13 cellular contexts compared by ENCODE assay signal in the genomic region with DNA sequence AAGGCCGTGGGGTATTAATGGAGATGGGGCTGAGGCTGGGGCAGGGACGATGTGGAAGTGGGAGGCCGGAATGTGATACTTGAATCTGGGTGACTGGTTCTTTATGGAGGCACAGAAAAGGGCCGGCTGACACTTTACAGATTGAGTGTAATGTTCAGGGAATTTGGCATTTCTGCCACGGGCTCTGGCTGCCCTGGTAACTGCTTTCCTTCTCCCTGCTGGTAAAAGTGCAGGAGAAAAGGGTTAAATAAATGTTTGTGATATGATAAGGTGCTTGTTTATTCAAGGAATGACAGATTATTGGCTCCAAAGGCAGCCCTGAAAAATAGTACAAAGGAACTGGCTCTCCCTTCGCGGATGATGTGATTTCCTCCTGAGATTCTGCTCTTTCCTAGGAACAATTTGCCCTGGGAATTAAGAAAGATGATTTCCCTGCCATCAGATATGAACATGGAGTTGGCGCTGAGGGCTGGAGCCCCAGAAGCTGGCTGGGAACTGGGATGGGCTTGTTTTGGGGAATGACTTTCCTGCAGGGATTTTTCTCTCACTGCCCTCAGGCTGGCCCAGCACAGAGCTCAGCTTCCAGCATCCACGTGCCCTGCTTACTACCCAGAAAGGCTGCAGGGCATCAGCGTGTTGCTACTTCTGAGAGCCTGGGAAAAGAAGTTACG. TPM values are rescaled to one million over a fixed set of nuclear protein-coding genes. Genes with fewer than 3 reads are reported as not detected.
DNase-seq lines count a peak whose midpoint lies in the region; ATAC-seq, FAIRE-seq and TF ChIP-seq lines count a peak whose summit lies in the region.
"Had no signal": no experiment of that assay in that cellular context is flagged by ENCODE, and none has a peak within 500 bp of the region (broad histone marks: within the 10 kb centered on the region; RNA-seq: fewer than 3 reads in every experiment).

No MANE protein-coding gene starts in this region.

- WGBS in K562 (ENCODE audit: insufficient coverage, low coverage, missing lambda C conversion rate) = 26% methylated on average over 11 of the region's 11 CpGs
- WGBS in sigmoid colon, 2 donors = 16 to 55% methylated on average over 11 of the region's 11 CpGs

- no peaks in the 10 kb centered on the region for H3K36me3 Mint-ChIP-seq in activated CD8-positive, alpha-beta memory T cell treated with anti-CD3 and anti-CD28 coated beads, Interleukin-2, amount 10 ng/mL, durations not matched to agents 7 days and 5 days
- H3K36me3 Mint-ChIP-seq: CD4-positive, CD25-positive, alpha-beta regulatory T cell; T-cell had no signal

- H3K9ac ChIP-seq in K562 (ENCODE audit: insufficient read depth in 1 of 2, low read depth in 2 of 2, low read length in 2 of 2) = no peak overlapping the region

- no peak overlapping the region for H3K4me2 ChIP-seq in K562 (ENCODE audit: insufficient read depth, low read length)

- in situ Hi-C loops in K562 (cut with MboI) = no loop called here

- H2AFZ ChIP-seq in K562 (ENCODE audit: low read depth, low read length) = no peak overlapping the region

- no peak overlapping the region for H3K27ac ChIP-seq in K562 (ENCODE audit: extremely low read depth, low read depth, low read length)
- peak overlapping the region; percentile 17 to 68 (median 49) for H3K27ac ChIP-seq in sigmoid colon

- H3K9me3 Mint-ChIP-seq in activated CD8-positive, alpha-beta memory T cell treated with anti-CD3 and anti-CD28 coated beads, Interleukin-2, amount 10 ng/mL, durations not matched to agents 7 days and 5 days (ENCODE audit: low read depth) = no peaks in the 10 kb centered on the region
- H3K9me3 Mint-ChIP-seq: activated naive CD8-positive, alpha-beta T cell treated with anti-CD3 and anti-CD28 coated beads, Interleukin-2, amount 50 U/mL, for 24 hours had no signal

- TF ChIP-seq EP300 in K562 (IDR thresholded peaks at IDR 0.05; ENCODE audit: low read length) (no peak), sigmoid colon (IDR thresholded peaks at IDR 0.05) (no peak)

- H3K9me3 ChIP-seq in K562 (replicated peaks; ENCODE audit: control insufficient read depth, insufficient read depth, low read depth, low read length) = no peaks in the 10 kb centered on the region
- H3K9me3 ChIP-seq in sigmoid colon = no peaks in the 10 kb centered on the region

- intact Hi-C loops in K562 (cut with micrococcal nuclease) (no loop called here), sigmoid colon (cut with DNase I) (no loop called here)

- peaks cover 3 to 17% of the 10 kb centered on the region in 2 experiments; a peak in 2 of 5 replicates for H3K27me3 ChIP-seq in K562 (ENCODE audit: control insufficient read depth in 2 of 2, insufficient read depth in 2 of 2, low read length in 2 of 2)
- H3K27me3 ChIP-seq in sigmoid colon = no peaks in the 10 kb centered on the region

- no peaks in the 10 kb centered on the region for H3K79me2 ChIP-seq in K562 (ENCODE audit: control insufficient read depth, insufficient read depth, low read length)

- no peak overlapping the region for H3K27ac Mint-ChIP-seq in activated CD8-positive, alpha-beta memory T cell treated with anti-CD3 and anti-CD28 coated beads, Interleukin-2, amount 10 ng/mL, durations not matched to agents 7 days and 5 days
- H3K27ac Mint-ChIP-seq: activated naive CD8-positive, alpha-beta T cell treated with anti-CD3 and anti-CD28 coated beads, Interleukin-2, amount 50 U/mL, for 24 hours; CD4-positive, CD25-positive, alpha-beta regulatory T cell; T-cell had no signal

- no peak overlapping the region for H3K4me3 ChIP-seq in K562
- no peak overlapping the region for H3K4me3 ChIP-seq in sigmoid colon

- no peak for TF ChIP-seq CTCF in K562 (IDR thresholded peaks at IDR 0.05 in 2 of 3, conservative IDR thresholded peaks at IDR 0.05 in 1 of 3; ENCODE audit: insufficient read depth in 2 of 3, low read depth in 1 of 3, low read length in 3 of 3)
- TF ChIP-seq CTCF in sigmoid colon (IDR thresholded peaks at IDR 0.05) = no peak

- peaks cover 4% of the 10 kb centered on the region for H3K4me1 Mint-ChIP-seq in activated CD8-positive, alpha-beta memory T cell treated with anti-CD3 and anti-CD28 coated beads, Interleukin-2, amount 10 ng/mL, durations not matched to agents 7 days and 5 days
- H3K4me1 Mint-ChIP-seq: CD4-positive, CD25-positive, alpha-beta regulatory T cell had no signal

- no peaks in the 10 kb centered on the region for H4K20me1 ChIP-seq in K562 (replicated peaks; ENCODE audit: control insufficient read depth, insufficient read depth, low read length)

- no peak for FAIRE-seq in K562 (lab: Jason Lieb, UNC)

- POLR2A ChIA-PET in K562 (lab: Yijun Ruan, JAX) = interaction anchor here (0.7 kb wide), 1 partner anchor 75 kb away, joined by 3 read pairs; no protein-coding TSS in a partner anchor

- no peaks in the 10 kb centered on the region for H3K36me3 ChIP-seq in K562 (ENCODE audit: control insufficient read depth, insufficient read depth, low read length)
- no peaks in the 10 kb centered on the region for H3K36me3 ChIP-seq in sigmoid colon

- DNase-seq in ELR (ENCODE audit: low read depth) = peak; percentile 13
- no peak for DNase-seq in K562 (ENCODE audit: extremely low read depth in 1 of 4, low spot score in 3 of 4)
- peak; percentile 35 for DNase-seq in iris pigment epithelial cell (ENCODE audit: low read depth)
- no peak for DNase-seq in sigmoid colon
- no peak for DNase-seq in islet precursor cell
- no peak for DNase-seq in activated CD8-positive, alpha-beta memory T cell treated with anti-CD3 and anti-CD28 coated beads, Interleukin-2, amount 10 ng/mL, durations not matched to agents 7 days and 5 days
- no peak for DNase-seq in SHP77 (lab: John Stamatoyannopoulos, UW)
- DNase-seq in hypothalamus (lab: John Stamatoyannopoulos, UW) = no peak
- DNase-seq: activated CD8-positive, alpha-beta memory T cell treated with anti-CD3 and anti-CD28 coated beads for 24 hours; activated naive CD8-positive, alpha-beta T cell treated with anti-CD3 and anti-CD28 coated beads, Interleukin-2, amount 50 U/mL, for 24 hours; CD4-positive, CD25-positive, alpha-beta regulatory T cell; T-cell had no signal

- ATAC-seq in K562 = no peak
- no peak for ATAC-seq in activated CD8-positive, alpha-beta memory T cell treated with anti-CD3 and anti-CD28 coated beads, Interleukin-2, amount 10 ng/mL, durations not matched to agents 7 days and 5 days
- ATAC-seq: activated naive CD8-positive, alpha-beta T cell treated with anti-CD3 and anti-CD28 coated beads, Interleukin-2, amount 50 U/mL, for 24 hours; T-cell had no signal

- no peak for TF ChIP-seq RAD21 in K562 (CRISPR knock-in tag; conservative IDR thresholded peaks at IDR 0.05 in 1 of 2, IDR thresholded peaks at IDR 0.05 in 1 of 2)

- no peaks in the 10 kb centered on the region for H3K27me3 Mint-ChIP-seq in activated CD8-positive, alpha-beta memory T cell treated with anti-CD3 and anti-CD28 coated beads, Interleukin-2, amount 10 ng/mL, durations not matched to agents 7 days and 5 days
- H3K27me3 Mint-ChIP-seq: CD4-positive, CD25-positive, alpha-beta regulatory T cell had no signal

- CTCF ChIA-PET in K562 (lab: Yijun Ruan, JAX; ENCODE audit: low intra/inter-chr PET ratio) = interaction anchor here (0.5 kb wide), 1 partner anchor 38 kb away, joined by 3 read pairs; no protein-coding TSS in a partner anchor
- CTCF ChIA-PET in activated CD8-positive, alpha-beta memory T cell treated with anti-CD3 and anti-CD28 coated beads, Interleukin-2, amount 10 ng/mL, durations not matched to agents 7 days and 5 days (lab: Charles Lee) = no interaction called here

- H3K4me3 Mint-ChIP-seq in activated CD8-positive, alpha-beta memory T cell treated with anti-CD3 and anti-CD28 coated beads, Interleukin-2, amount 10 ng/mL, durations not matched to agents 7 days and 5 days = no peak overlapping the region
- H3K4me3 Mint-ChIP-seq: activated naive CD8-positive, alpha-beta T cell treated with anti-CD3 and anti-CD28 coated beads, Interleukin-2, amount 50 U/mL, for 24 hours; CD4-positive, CD25-positive, alpha-beta regulatory T cell; T-cell had no signal

- no TSS peak for BruUV-seq in K562 (replicated peaks; lab: Mats Ljungman, UMichigan)

- TF ChIP-seq POLR2A in K562 (conservative IDR thresholded peaks at IDR 0.05) (no peak), sigmoid colon (IDR thresholded peaks at IDR 0.05) (no peak)

- H3K4me1 ChIP-seq in K562 (replicated peaks in 1 of 2; ENCODE audit: control insufficient read depth in 2 of 2, insufficient read depth in 2 of 2, low read length in 2 of 2) (peaks cover 8 to 50% of the 10 kb centered on the region in 2 experiments), sigmoid colon (peaks cover 0 to 49% (median 46%) of the 10 kb centered on the region in 4 donors)

- peaks cover 3% of the 10 kb centered on the region for H3K9me1 ChIP-seq in K562 (ENCODE audit: control insufficient read depth, insufficient read depth, low read length)

TF ChIP-seq in K562, 482 proteins besides CTCF, POLR2A, EP300 and RAD21:
- TF ChIP-seq BDP1 (IDR thresholded peaks at IDR 0.05; ENCODE audit: insufficient read depth, insufficient read length) (no peak), FOXA3 (CRISPR knock-in tag; conservative IDR thresholded peaks at IDR 0.05 in 1 of 2, IDR thresholded peaks at IDR 0.05 in 1 of 2) (0 out of 4 replicates have a peak, but pooled peaks of 1 of the 2 experiments have one; percentile 28), RHOXF2B (CRISPR knock-in tag; conservative IDR thresholded peaks at IDR 0.05) (0 out of 2 replicates have a peak, but pooled peaks have one; percentile 18)
TF ChIP-seq in K562: peak in this region for 2.

RNA-seq across cellular contexts. Expression of gene CTAGE1, which starts 52.9 kb away (rescaled TPM):
- total RNA-seq in K562 (2011; cell fraction: chromatin; rRNA removed; ENCODE audit: low replicate concordance) = not detected in 2 replicates
- not detected in 2 replicates for total RNA-seq in K562 (2011; cell fraction: nucleolus; rRNA removed)
- total RNA-seq in K562 (2011; cell fraction: nucleoplasm; rRNA removed) = not detected in 2 replicates
- total RNA-seq in K562 (2014; rRNA removed) (not detected in 2 replicates), K562 (2014; rRNA removed; fragmentation: Illumina TruSeq; extraction: Trizol) (not detected in 2 replicates), K562 (2015; rRNA removed; fragmentation: Illumina TruSeq; extraction: Trizol) (not detected in 2 replicates), K562 (2021) (not detected in 2 replicates), sigmoid colon (not detected)
- polyA plus RNA-seq in K562 (2011; rRNA removed) (not detected in 2 replicates), K562 (2014; fragmentation: Illumina TruSeq; extraction: Trizol) (not detected in 2 replicates), K562 (2014; fragmentation: Nextera tagmentation; extraction: Ambion mirVana) (not detected), K562 (2014; rRNA removed) (not detected in 2 replicates), sigmoid colon (not detected)
- polyA plus RNA-seq in K562 (2011; cell fraction: cytosol; rRNA removed) = not detected in 2 replicates
- polyA plus RNA-seq in K562 (2011; cell fraction: nucleus; rRNA removed) = not detected in 2 replicates
- not detected in 2 replicates for polyA plus RNA-seq in K562 (2012)
- polyA minus RNA-seq in K562 (2011; rRNA and poly(A)+ RNA removed) = not detected in 2 replicates
- not detected in 2 replicates for polyA minus RNA-seq in K562 (2011; cell fraction: cytosol; rRNA and poly(A)+ RNA removed)
- polyA minus RNA-seq in K562 (2011; cell fraction: nucleus; rRNA and poly(A)+ RNA removed) = not detected in 2 replicates
- total RNA-seq in activated CD8-positive, alpha-beta memory T cell treated with anti-CD3 and anti-CD28 coated beads, Interleukin-2, amount 10 ng/mL, durations not matched to agents 7 days and 5 days = not detected
- total RNA-seq: CD4-positive, CD25-positive, alpha-beta regulatory T cell; mesenteric fat pad; T-cell had no signal
- polyA plus RNA-seq: CD4-positive, CD25-positive, alpha-beta regulatory T cell had no signal

Comparison
In these comparisons a context has a peak if more than half of its experiments do, and no peak if none do; other contexts are left out.
1. DNase-seq: peak in ELR (single experiment) and iris pigment epithelial cell (single experiment); none in K562 (0 of 4), sigmoid colon (single experiment), islet precursor cell (single experiment), activated CD8-positive, alpha-beta memory T cell treated with anti-CD3 and anti-CD28 coated beads, Interleukin-2, amount 10 ng/mL, durations not matched to agents 7 days and 5 days (single experiment), SHP77 (0 of 2) and hypothalamus (0 of 51).